18 cellular contexts compared by ENCODE assay signal in the genomic region with DNA sequence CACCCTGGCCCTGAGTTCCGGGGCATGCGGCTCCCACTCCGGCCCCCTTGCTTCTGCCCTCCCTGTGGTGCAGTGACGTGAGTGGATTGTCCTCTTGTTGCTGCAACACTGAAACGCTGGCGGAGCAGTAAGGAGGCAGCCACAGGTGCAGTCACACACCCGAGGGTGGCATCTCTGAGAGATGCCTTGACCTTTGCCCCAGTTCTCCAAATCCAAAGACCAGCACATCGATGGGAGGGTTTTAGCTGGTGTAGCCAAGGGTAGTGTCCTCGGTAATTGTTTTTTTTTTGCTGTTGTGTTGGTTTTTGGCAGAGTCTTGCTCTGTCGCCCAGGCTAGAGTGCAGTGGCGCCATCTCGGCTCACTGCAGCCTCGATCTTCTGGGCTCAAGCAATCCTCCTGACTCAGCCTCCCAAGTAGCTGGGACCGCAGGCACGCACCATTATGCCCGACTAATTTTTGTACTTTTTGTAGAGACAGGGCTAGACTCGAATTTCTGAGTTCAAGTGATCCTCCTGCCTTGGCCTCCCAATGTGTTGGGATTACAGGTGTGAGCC. TPM values are rescaled to one million over a fixed set of nuclear protein-coding genes. Genes with fewer than 3 reads are reported as not detected.
A peak's percentile ranks its signal among the peaks of the same experiment; 100 is the strongest.
DNase-seq lines count a peak whose midpoint lies in the region; ATAC-seq and TF ChIP-seq lines count a peak whose summit lies in the region.
"Had no signal": no experiment of that assay in that cellular context is flagged by ENCODE, and none has a peak within 500 bp of the region (broad histone marks: within the 10 kb centered on the region; RNA-seq: fewer than 3 reads in every experiment).

No MANE protein-coding gene starts in this region.

- H3K4me1 ChIP-seq in CD4-positive, CD25-positive, alpha-beta regulatory T cell (ENCODE audit: control insufficient read depth, insufficient read depth, low read length, poor library complexity, severe bottlenecking): peaks cover 23% of the 10 kb centered on the region

- intact Hi-C loops in posterior vena cava (cut with DNase I): no loop called here

- DNase-seq in CD4-positive, CD25-positive, alpha-beta regulatory T cell: no peak
- DNase-seq in HFFc6 (no peak), coronary artery (ENCODE audit: low spot score) (peak; percentile 68), posterior vena cava (ENCODE audit: low spot score) (peak; percentile 51), NCI-H2171 treated with DMSO at 0.1 percent for 48 hours (lab: John Stamatoyannopoulos, UW) (no peak)
- DNase-seq: activated gamma-delta T cell had no signal

- H3K27ac Mint-ChIP-seq in CD4-positive, CD25-positive, alpha-beta regulatory T cell: peak overlapping the region in 2 of 3 donors; percentile 65 to 86
- H3K27ac Mint-ChIP-seq in HFFc6: peak overlapping the region; percentile 16; the same call in 1 of the 2 replicates
- H3K27ac Mint-ChIP-seq: activated CD4-positive, alpha-beta T cell treated with anti-CD3 and anti-CD28 coated beads for 36 hours; stimulated activated memory B cell treated with anti-CD40 and anti-IgM and Interleukin-4, amounts not matched to agents 10 μg/mL and 1 μg/mL and 100 μg/mL, for 72 hours had no signal

- no peak overlapping the region for H3K4me3 ChIP-seq in CD4-positive, CD25-positive, alpha-beta regulatory T cell (ENCODE audit: low read depth, low read length)
- H3K4me3 ChIP-seq in coronary artery: no peak overlapping the region
- H3K4me3 ChIP-seq: adrenal gland, left lung, mucosa of descending colon had no signal

- H3K9me3 Mint-ChIP-seq in CD4-positive, CD25-positive, alpha-beta regulatory T cell: no peaks in the 10 kb centered on the region
- H3K9me3 Mint-ChIP-seq in HFFc6: peaks cover 8% of the 10 kb centered on the region
- H3K9me3 Mint-ChIP-seq: stimulated activated memory B cell treated with anti-CD40 and anti-IgM and Interleukin-4, amounts not matched to agents 10 μg/mL and 1 μg/mL and 100 μg/mL, for 72 hours had no signal

- no peak overlapping the region for H3K27ac ChIP-seq in CD4-positive, CD25-positive, alpha-beta regulatory T cell (ENCODE audit: insufficient read depth, low read length, poor library complexity, severe bottlenecking)
- H3K27ac ChIP-seq in coronary artery: no peak overlapping the region
- H3K27ac ChIP-seq: HL-60 had no signal

- no peaks in the 10 kb centered on the region for H3K27me3 ChIP-seq in CD4-positive, CD25-positive, alpha-beta regulatory T cell (ENCODE audit: control insufficient read depth, insufficient read depth, low read length)
- H3K27me3 ChIP-seq: adrenal gland, left lung had no signal

- H3K36me3 ChIP-seq in CD4-positive, CD25-positive, alpha-beta regulatory T cell (ENCODE audit: control insufficient read depth, insufficient read depth, low read length): peaks cover 23% of the 10 kb centered on the region

- H3K27me3 Mint-ChIP-seq in CD4-positive, CD25-positive, alpha-beta regulatory T cell: peaks cover 4% of the 10 kb centered on the region
- H3K27me3 Mint-ChIP-seq in HFFc6 (ENCODE audit: insufficient read depth): peaks cover 17% of the 10 kb centered on the region
- H3K27me3 Mint-ChIP-seq: activated CD4-positive, alpha-beta T cell treated with anti-CD3 and anti-CD28 coated beads for 36 hours; stimulated activated memory B cell treated with anti-CD40 and anti-IgM and Interleukin-4, amounts not matched to agents 10 μg/mL and 1 μg/mL and 100 μg/mL, for 72 hours had no signal

- no peaks in the 10 kb centered on the region for H3K9me3 ChIP-seq in CD4-positive, CD25-positive, alpha-beta regulatory T cell (ENCODE audit: control insufficient read depth in 2 of 2, low read length in 2 of 2)
- H3K9me3 ChIP-seq: adrenal gland, left lung, mucosa of descending colon had no signal

- H3K4me1 Mint-ChIP-seq in CD4-positive, CD25-positive, alpha-beta regulatory T cell: peaks cover 12 to 28% (median 22%) of the 10 kb centered on the region in 4 donors
- H3K4me1 Mint-ChIP-seq in HFFc6 (ENCODE audit: low read depth): peaks cover 38% of the 10 kb centered on the region

- H3K4me3 Mint-ChIP-seq in CD4-positive, CD25-positive, alpha-beta regulatory T cell: peak overlapping the region; percentile 21 to 93 (median 78)
- H3K4me3 Mint-ChIP-seq in HFFc6: no peak overlapping the region
- H3K4me3 Mint-ChIP-seq: activated CD4-positive, alpha-beta T cell treated with anti-CD3 and anti-CD28 coated beads for 36 hours; stimulated activated memory B cell treated with anti-CD40 and anti-IgM and Interleukin-4, amounts not matched to agents 10 μg/mL and 1 μg/mL and 100 μg/mL, for 72 hours had no signal

- TF ChIP-seq CTCF in HFFc6 (IDR thresholded peaks at IDR 0.05) (no peak), coronary artery (IDR thresholded peaks at IDR 0.05) (no peak)

- peaks cover 21% of the 10 kb centered on the region for H3K36me3 Mint-ChIP-seq in CD4-positive, CD25-positive, alpha-beta regulatory T cell
- peaks cover 44% of the 10 kb centered on the region for H3K36me3 Mint-ChIP-seq in HFFc6 (ENCODE audit: low read depth)

- ATAC-seq in CD4-positive, CD25-positive, alpha-beta regulatory T cell (ENCODE audit: low read depth in 2 of 2): no peak
- ATAC-seq in GM21447 (IDR thresholded peaks at IDR 0.05; ENCODE audit: unreplicated experiment) (no peak), GM21529 (IDR thresholded peaks at IDR 0.05; ENCODE audit: unreplicated experiment) (no peak)

RNA-seq across cellular contexts. Expression of a gene that starts 2.5 kb away (rescaled TPM):
- 3,164 TPM for total RNA-seq in CD4-positive, CD25-positive, alpha-beta regulatory T cell
- polyA plus RNA-seq in CD4-positive, CD25-positive, alpha-beta regulatory T cell: 1,000 to 10,000 TPM; 3,297 to 6,519 (median 5,004) TPM
- 1,000 to 10,000 TPM; 1,572 to 1,808 (median 1,628) TPM for total RNA-seq in HFFc6 (2021; fragmentation: NEBNext Ultra II Directional; extraction: Animal tissue kit (Norgen Biotek cat#: 25700))
- total RNA-seq in posterior vena cava: 1,000 to 10,000 TPM; 1,338 to 1,459 TPM

RNA-seq across cellular contexts. Expression of a gene that starts 17.5 kb away (rescaled TPM):
- 0.69 TPM for total RNA-seq in CD4-positive, CD25-positive, alpha-beta regulatory T cell
- polyA plus RNA-seq in CD4-positive, CD25-positive, alpha-beta regulatory T cell: under 1 TPM in 3 of 4 donors, not detected in 1; 0.11 to 0.81 (median 0.48) TPM
- 10 to 100 TPM; 17.6 to 22.2 (median 19.3) TPM for total RNA-seq in HFFc6 (2021; fragmentation: NEBNext Ultra II Directional; extraction: Animal tissue kit (Norgen Biotek cat#: 25700))
- under 1 TPM in 1 of 2 donors, not detected in 1; 0.71 TPM for total RNA-seq in posterior vena cava
- total RNA-seq: sciatic nerve had no signal

RNA-seq across cellular contexts. Expression of a gene that starts 49.8 kb away (rescaled TPM):
- total RNA-seq in CD4-positive, CD25-positive, alpha-beta regulatory T cell: 184 TPM
- 10 to 100 TPM; 34.4 to 41.4 (median 38.1) TPM for polyA plus RNA-seq in CD4-positive, CD25-positive, alpha-beta regulatory T cell
- 10 to 100 TPM; 81.5 to 97.0 (median 89.6) TPM for total RNA-seq in HFFc6 (2021; fragmentation: NEBNext Ultra II Directional; extraction: Animal tissue kit (Norgen Biotek cat#: 25700))
- 10 to 100 TPM; 64.1 to 65.2 TPM for total RNA-seq in posterior vena cava

RNA-seq across cellular contexts. Expression of a gene that starts 55.4 kb away (rescaled TPM):
- total RNA-seq in CD4-positive, CD25-positive, alpha-beta regulatory T cell: not detected
- not detected for polyA plus RNA-seq in CD4-positive, CD25-positive, alpha-beta regulatory T cell
- not detected for total RNA-seq in HFFc6 (2021; fragmentation: NEBNext Ultra II Directional; extraction: Animal tissue kit (Norgen Biotek cat#: 25700))
- total RNA-seq in posterior vena cava: under 1 TPM in 1 of 2 donors, not detected in 1; 0.79 TPM
- total RNA-seq: activated CD4-positive, alpha-beta T cell treated with anti-CD3 and anti-CD28 coated beads for 36 hours; G401; IMR-90; sciatic nerve had no signal
- polyA plus RNA-seq: fibroblast of lung, IMR-90 had no signal

Comparison
In these comparisons a context has a peak if more than half of its experiments do, and no peak if none do; other contexts are left out.
1. DNase-seq: peak in coronary artery (single experiment) and posterior vena cava (single experiment); none in CD4-positive, CD25-positive, alpha-beta regulatory T cell (0 of 3), HFFc6 (single experiment) and NCI-H2171 treated with DMSO at 0.1 percent for 48 hours (single experiment).
2. RNA of a gene that starts 17.5 kb away (total RNA-seq): 17.6 to 22.2 TPM in HFFc6; 0.71 TPM in posterior vena cava and 0.69 TPM in CD4-positive, CD25-positive, alpha-beta regulatory T cell (single experiment); every median in the first group is over 10 times any median in the second.